Comparison of ENCODE assay signal across 8 cellular contexts in the genomic region with DNA sequence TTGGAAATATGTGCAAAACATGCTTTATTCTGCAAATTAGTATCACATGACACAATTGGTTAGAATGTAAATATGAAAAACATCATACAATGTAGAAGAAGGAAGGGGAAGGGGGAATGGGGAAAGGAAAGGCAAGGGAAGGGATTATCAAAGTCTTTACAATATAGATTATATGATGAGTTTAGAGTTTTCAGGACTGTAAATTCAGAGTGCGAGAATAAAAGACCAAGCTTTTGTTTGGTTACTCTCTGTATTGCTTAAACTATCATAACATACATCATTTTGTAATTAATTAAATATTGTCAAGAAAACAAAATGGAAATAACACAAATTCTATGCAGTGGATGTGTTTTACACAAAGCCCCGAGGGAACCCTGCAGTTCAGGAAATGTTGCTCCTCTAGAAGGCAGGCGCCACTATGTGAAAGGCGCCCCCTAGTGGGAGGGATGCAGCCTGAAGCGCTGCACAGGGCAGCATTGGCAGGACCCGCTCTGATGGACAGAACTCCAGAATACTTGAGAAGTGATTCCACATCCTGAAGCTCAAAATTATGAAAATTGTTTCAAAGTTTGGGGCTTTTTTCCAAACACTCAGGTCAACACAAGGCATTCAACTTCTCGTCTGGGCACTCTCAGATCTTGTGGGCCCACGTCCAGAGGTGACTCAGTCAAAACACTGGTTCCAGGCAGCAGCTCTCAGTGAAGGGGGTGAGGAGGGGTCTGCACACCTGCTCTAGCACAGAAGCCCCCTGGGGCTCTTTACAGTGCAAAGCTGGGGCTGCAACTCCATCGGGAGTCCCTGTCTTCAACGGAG. TPM values are rescaled to one million over a fixed set of nuclear protein-coding genes. Genes with fewer than 3 reads are reported as not detected.
DNase-seq lines count a peak whose midpoint lies in the region; ATAC-seq and TF ChIP-seq lines count a peak whose summit lies in the region.

No MANE protein-coding gene starts in this region.

- H3K27me3 ChIP-seq in psoas muscle (ENCODE audit: insufficient read depth in 3 of 3, low read length in 2 of 3), result no peaks in the 10 kb centered on the region
- H3K27me3 ChIP-seq in vagina, result no peaks in the 10 kb centered on the region

- DNase-seq in DMS114 treated with DMSO at 0.1 percent for 48 hours (lab: John Stamatoyannopoulos, UW; ENCODE audit: unreplicated experiment) (peak; percentile 23), SKM-1 (lab: John Stamatoyannopoulos, UW; ENCODE audit: unreplicated experiment) (peak; percentile 72), Right ventricle myocardium superior (peak; percentile 83), psoas muscle (peak; percentile 70 to 77), vagina (ENCODE audit: extremely low spot score in 2 of 2) (no peak)
- peak; percentile 64 to 88 for DNase-seq in activated naive CD4-positive, alpha-beta T cell treated with anti-CD3 and anti-CD28 coated beads, Interleukin-2, amount 50 U/mL, for 72 hours (ENCODE audit: low spot score in 2 of 2)

- no peak overlapping the region for H3K27ac Mint-ChIP-seq in activated naive CD4-positive, alpha-beta T cell treated with anti-CD3 and anti-CD28 coated beads, Interleukin-2, amount 50 U/mL, for 72 hours

- intact Hi-C loops in Right ventricle myocardium superior (cut with DNase I), result no loop called here
- intact Hi-C loops in psoas muscle (cut with DNase I), result no loop called here
- intact Hi-C loops in vagina (cut with DNase I), result no loop called here

- H3K4me1 ChIP-seq in psoas muscle (no peaks in the 10 kb centered on the region), vagina (no peaks in the 10 kb centered on the region)

- no peak overlapping the region for H3K27ac ChIP-seq in psoas muscle
- no peak overlapping the region for H3K27ac ChIP-seq in vagina

- 29 to 35% (median 30%) methylated on average over 10 of the region's 10 CpGs for WGBS in psoas muscle, 3 donors

- H3K9me3 Mint-ChIP-seq in activated naive CD4-positive, alpha-beta T cell treated with anti-CD3 and anti-CD28 coated beads, Interleukin-2, amount 50 U/mL, for 72 hours, result no peaks in the 10 kb centered on the region

- TF ChIP-seq RAD21 in Ishikawa (IDR thresholded peaks at IDR 0.05; ENCODE audit: low read depth), result peak; percentile 88

- ATAC-seq in GM21390 (IDR thresholded peaks at IDR 0.05; ENCODE audit: unreplicated experiment), result peak; percentile 92
- ATAC-seq in activated naive CD4-positive, alpha-beta T cell treated with anti-CD3 and anti-CD28 coated beads, Interleukin-2, amount 50 U/mL, for 72 hours, result peak; percentile 89 to 91
- ATAC-seq in Right ventricle myocardium superior (ENCODE audit: poor library complexity), result peak; percentile 95
- ATAC-seq in psoas muscle, result peak; percentile 71 to 91 (median 80)

- H3K36me3 ChIP-seq in psoas muscle (ENCODE audit: insufficient read depth in 1 of 2, low read depth in 1 of 2), result no peaks in the 10 kb centered on the region
- H3K36me3 ChIP-seq in vagina, result no peaks in the 10 kb centered on the region

- TF ChIP-seq CTCF in psoas muscle (IDR thresholded peaks at IDR 0.05) (peak; percentile 86), vagina (IDR thresholded peaks at IDR 0.05) (peak; percentile 28 to 75 (median 71))

- H3K4me3 ChIP-seq in psoas muscle (no peak overlapping the region), vagina (no peak overlapping the region)

- no peak for TF ChIP-seq POLR2A in vagina (IDR thresholded peaks at IDR 0.05)

- H3K9me3 ChIP-seq in psoas muscle (no peaks in the 10 kb centered on the region), vagina (no peaks in the 10 kb centered on the region)

- no peak for TF ChIP-seq EP300 in Ishikawa (IDR thresholded peaks at IDR 0.05; ENCODE audit: borderline replicate concordance)

- no peaks in the 10 kb centered on the region for H3K36me3 Mint-ChIP-seq in activated naive CD4-positive, alpha-beta T cell treated with anti-CD3 and anti-CD28 coated beads, Interleukin-2, amount 50 U/mL, for 72 hours

TF ChIP-seq in Ishikawa, 13 proteins besides CTCF, POLR2A, EP300 and RAD21:
- TF ChIP-seq FOXM1 (IDR thresholded peaks at IDR 0.05; ENCODE audit: borderline replicate concordance, low read depth) (no peak), TCF12 (IDR thresholded peaks at IDR 0.05; ENCODE audit: low read depth) (no peak), TEAD4 (IDR thresholded peaks at IDR 0.05) (peak; percentile 92), CREB1 (IDR thresholded peaks at IDR 0.05; ENCODE audit: low read depth) (no peak)

RNA-seq across cellular contexts. Expression of a gene that starts 31.6 kb away (rescaled TPM):
- 10 to 100 TPM in 1 of 2 donors, 1 to 10 TPM in 1; 4.8 to 17.1 TPM for total RNA-seq in activated naive CD4-positive, alpha-beta T cell treated with anti-CD3 and anti-CD28 coated beads, Interleukin-2, amount 50 U/mL, for 72 hours
- 7.6 TPM for total RNA-seq in Right ventricle myocardium superior
- 1 to 10 TPM; 2.1 to 4.8 (median 3.1) TPM for total RNA-seq in psoas muscle
- polyA plus RNA-seq in psoas muscle, result 1 to 10 TPM; 4.7 to 8.2 (median 5.7) TPM
- 10.3 TPM for total RNA-seq in vagina

Comparison
In these comparisons a context has a peak if more than half of its experiments do, and no peak if none do; other contexts are left out.
1. DNase-seq: peak in DMS114 treated with DMSO at 0.1 percent for 48 hours (single experiment), SKM-1 (single experiment), activated naive CD4-positive, alpha-beta T cell treated with anti-CD3 and anti-CD28 coated beads, Interleukin-2, amount 50 U/mL, for 72 hours (2 of 2), Right ventricle myocardium superior (single experiment) and psoas muscle (2 of 2); none in vagina (0 of 2).
2. Peak in every context shown above with its lines, with median percentiles within 50 percentile points of each other: ATAC-seq.